19 cellular contexts compared by ENCODE assay signal in the genomic region with DNA sequence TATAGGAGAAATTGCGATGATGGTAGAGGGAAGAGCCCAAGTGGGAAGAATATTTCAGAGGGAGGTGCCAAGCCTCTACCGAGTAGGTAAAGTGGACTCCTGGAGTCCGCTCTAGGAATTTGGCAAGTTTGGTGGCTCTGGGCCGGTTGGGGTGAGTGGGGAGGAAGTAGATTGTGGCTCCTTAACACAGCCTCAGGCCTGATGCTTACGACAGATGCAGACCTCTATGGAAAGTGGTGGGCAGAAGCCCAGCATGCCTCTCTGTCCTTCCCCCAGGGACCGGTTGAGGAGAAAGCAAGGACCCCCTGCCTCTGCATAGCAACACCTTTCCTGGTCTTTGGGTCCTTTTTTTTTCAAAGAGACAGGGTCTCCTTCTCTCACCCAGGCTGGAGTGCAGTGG.
"Had no signal": no experiment of that assay in that cellular context is flagged by ENCODE, and none has a peak within 500 bp of the region (broad histone marks: within the 10 kb centered on the region; RNA-seq: fewer than 3 reads in every experiment).

No MANE protein-coding gene starts in this region.

- H3K4me1 Mint-ChIP-seq: immature natural killer cell had no signal

- H3K36me3 Mint-ChIP-seq: immature natural killer cell; naive thymus-derived CD4-positive, alpha-beta T cell had no signal

- H3K9me3 ChIP-seq: esophagus squamous epithelium, gastroesophageal sphincter, suprapubic skin, tibial artery, upper lobe of left lung, vagina had no signal

- H3K36me3 ChIP-seq: esophagus squamous epithelium, gastroesophageal sphincter, suprapubic skin, tibial artery, upper lobe of left lung, vagina had no signal

- H3K27me3 ChIP-seq: gastroesophageal sphincter, suprapubic skin, tibial artery, upper lobe of left lung, vagina had no signal

- ATAC-seq: gastroesophageal sphincter; left cardiac atrium; left ventricle myocardium superior; naive thymus-derived CD4-positive, alpha-beta T cell; stimulated activated naive CD8-positive, alpha-beta T cell treated with anti-CD3 and anti-CD28 coated beads, Interleukin-15, Interleukin-2, amounts not matched to agents 100 U/mL and 50 U/mL, for 24 hours had no signal

- H3K9me3 Mint-ChIP-seq: immature natural killer cell had no signal

- H3K4me3 Mint-ChIP-seq: immature natural killer cell; naive thymus-derived CD4-positive, alpha-beta T cell had no signal

- H3K4me3 ChIP-seq: esophagus squamous epithelium, gastroesophageal sphincter, lung, suprapubic skin, tibial artery, upper lobe of left lung, vagina had no signal

- H3K27ac ChIP-seq: esophagus squamous epithelium, gastroesophageal sphincter, suprapubic skin, tibial artery, upper lobe of left lung, vagina had no signal

- H3K27ac Mint-ChIP-seq: immature natural killer cell; naive thymus-derived CD4-positive, alpha-beta T cell had no signal

- DNase-seq: dermis blood vessel endothelial cell; esophagus squamous epithelium; foreskin fibroblast; glutamatergic neuron; immature natural killer cell; kidney; left cardiac atrium; left ventricle myocardium superior; mesenchymal stem cell; naive thymus-derived CD4-positive, alpha-beta T cell; small intestine; stimulated activated CD4-positive, alpha-beta T cell treated with anti-CD3 and anti-CD28 coated beads, Interleukin-2, amount 100 ng/mL, for 48 hours; stimulated activated naive CD8-positive, alpha-beta T cell treated with anti-CD3 and anti-CD28 coated beads, Interleukin-15, Interleukin-2, amounts not matched to agents 100 U/mL and 50 U/mL, for 24 hours; tibial artery; upper lobe of left lung had no signal
